1 cellular context compared by ENCODE assay signal in genomic region chr11:66317766-66318575, GRCh38.
A peak's percentile ranks its signal among the peaks of the same experiment; 100 is the strongest.
TF ChIP-seq lines count a peak whose summit lies in the region.

No MANE protein-coding gene starts in this region.

TF ChIP-seq in GM12878, 131 proteins besides CTCF, POLR2A, EP300 and RAD21 (continues in another document):
- TF ChIP-seq GABPA (IDR thresholded peaks at IDR 0.05; ENCODE audit: low read depth), result no peak
- 0 out of 2 replicates have a peak, but pooled peaks have one; percentile 20 for TF ChIP-seq MTA2 (IDR thresholded peaks at IDR 0.05; ENCODE audit: low read depth)
- no peak for TF ChIP-seq BMI1 (IDR thresholded peaks at IDR 0.05; ENCODE audit: borderline replicate concordance)
- TF ChIP-seq HSF1 (IDR thresholded peaks at IDR 0.05; ENCODE audit: low read depth, low read length), result no peak
- peak; percentile 68; the same call in 1 of the 2 replicates for TF ChIP-seq PAX5 (IDR thresholded peaks at IDR 0.05; ENCODE audit: borderline replicate concordance, low read depth, low read length)
- TF ChIP-seq SKIL (IDR thresholded peaks at IDR 0.05; ENCODE audit: low read depth, poor library complexity, severe bottlenecking), result no peak
- no peak for TF ChIP-seq SMAD1 (IDR thresholded peaks at IDR 0.05; ENCODE audit: low read depth, partially characterized antibody)
- no peak for TF ChIP-seq CBFB (IDR thresholded peaks at IDR 0.05; ENCODE audit: low read depth)
- TF ChIP-seq KAT2A (conservative IDR thresholded peaks at IDR 0.05; ENCODE audit: control insufficient read depth, low read depth, low read length), result no peak
- no peak for TF ChIP-seq MXI1 (IDR thresholded peaks at IDR 0.05; ENCODE audit: low read depth, low read length)
- peak; percentile 7; the same call in 1 of the 2 replicates for TF ChIP-seq USF2 (IDR thresholded peaks at IDR 0.05; ENCODE audit: borderline replicate concordance, low read depth, low read length)
- TF ChIP-seq FOS (IDR thresholded peaks at IDR 0.05; ENCODE audit: borderline replicate concordance, extremely low read depth, insufficient read length), result no peak
- peak; percentile 48; the same call in 1 of the 2 replicates for TF ChIP-seq CREB1 (IDR thresholded peaks at IDR 0.05; ENCODE audit: low read depth)
- no peak for TF ChIP-seq ZNF207 (IDR thresholded peaks at IDR 0.05; ENCODE audit: borderline replicate concordance)
- TF ChIP-seq BCL3 (IDR thresholded peaks at IDR 0.05; ENCODE audit: borderline replicate concordance, insufficient read depth, low read depth, low read length, poor library complexity, severe bottlenecking), result no peak
- TF ChIP-seq JUND (IDR thresholded peaks at IDR 0.05; ENCODE audit: low read depth, low read length), result no peak
- 0 out of 2 replicates have a peak, but pooled peaks have one; percentile 53 for TF ChIP-seq CHD2 (IDR thresholded peaks at IDR 0.05; ENCODE audit: borderline replicate concordance, low read depth, low read length)
- TF ChIP-seq BCL11A (IDR thresholded peaks at IDR 0.05; ENCODE audit: low read depth, low read length), result peak; percentile 13; the same call in 1 of the 2 replicates
- TF ChIP-seq ZNF24 (IDR thresholded peaks at IDR 0.05), result no peak
- no peak for TF ChIP-seq JUNB (IDR thresholded peaks at IDR 0.05)
- TF ChIP-seq EGR1 (IDR thresholded peaks at IDR 0.05; ENCODE audit: borderline replicate concordance in 1 of 2, low read depth in 2 of 2, low read length in 2 of 2), result no peak
- TF ChIP-seq HDAC6 (IDR thresholded peaks at IDR 0.05; ENCODE audit: unreplicated experiment), result no peak
- TF ChIP-seq BHLHE40 (IDR thresholded peaks at IDR 0.05; ENCODE audit: borderline replicate concordance in 1 of 2, low read depth in 2 of 2, low read length in 1 of 2), result peak; percentile 12 to 60; a peak in 1 of 4 replicates
- no peak for TF ChIP-seq BRCA1 (IDR thresholded peaks at IDR 0.05; ENCODE audit: low read depth, low read length)
- TF ChIP-seq PAX8 (IDR thresholded peaks at IDR 0.05), result no peak
- TF ChIP-seq TCF3 (IDR thresholded peaks at IDR 0.05; ENCODE audit: borderline replicate concordance, insufficient read depth, low read depth, low read length), result no peak
- no peak for TF ChIP-seq GATAD2B (conservative IDR thresholded peaks at IDR 0.05; ENCODE audit: low read depth)
- no peak for TF ChIP-seq MYB (IDR thresholded peaks at IDR 0.05; ENCODE audit: borderline replicate concordance, low read depth, low read length)
- TF ChIP-seq USF1 (IDR thresholded peaks at IDR 0.05; ENCODE audit: borderline replicate concordance, extremely low read length, insufficient read depth, low read depth, low read length), result peak; percentile 73
- 0 out of 2 replicates have a peak, but pooled peaks have one; percentile 27 for TF ChIP-seq RUNX3 (IDR thresholded peaks at IDR 0.05; ENCODE audit: low read length)
- no peak for TF ChIP-seq CEBPB (IDR thresholded peaks at IDR 0.05; ENCODE audit: borderline replicate concordance in 1 of 2, low read depth in 2 of 2, low read length in 2 of 2)
- no peak for TF ChIP-seq CHD1 (IDR thresholded peaks at IDR 0.05; ENCODE audit: low read depth, low read length)
- TF ChIP-seq TBL1XR1 (IDR thresholded peaks at IDR 0.05; ENCODE audit: low read depth, low read length), result no peak
- no peak for TF ChIP-seq YY1 (IDR thresholded peaks at IDR 0.05; ENCODE audit: low read depth, low read length)
- TF ChIP-seq RBBP5 (conservative IDR thresholded peaks at IDR 0.05), result no peak
- TF ChIP-seq SRF (IDR thresholded peaks at IDR 0.05; ENCODE audit: low read depth in 2 of 2, low read length in 2 of 2), result peak; percentile 95 to 97
- no peak for TF ChIP-seq E2F8 (IDR thresholded peaks at IDR 0.05; ENCODE audit: low read depth, partially characterized antibody)
- TF ChIP-seq MEF2B (IDR thresholded peaks at IDR 0.05; ENCODE audit: partially characterized antibody, poor library complexity, severe bottlenecking), result peak; percentile 24
- TF ChIP-seq ZNF217 (IDR thresholded peaks at IDR 0.05), result no peak
- no peak for TF ChIP-seq IRF4 (IDR thresholded peaks at IDR 0.05; ENCODE audit: low read depth, low read length)
- no peak for TF ChIP-seq MEF2A (IDR thresholded peaks at IDR 0.05; ENCODE audit: insufficient read depth, low read depth, low read length)
- TF ChIP-seq IRF5 (IDR thresholded peaks at IDR 0.05; ENCODE audit: borderline replicate concordance), result no peak
- TF ChIP-seq IRF3 (IDR thresholded peaks at IDR 0.05), result no peak
- no peak for TF ChIP-seq ZZZ3 (IDR thresholded peaks at IDR 0.05; ENCODE audit: control insufficient read depth, insufficient read length, low read depth)
- TF ChIP-seq POLR2AphosphoS2 (IDR thresholded peaks at IDR 0.05; ENCODE audit: low read depth, low read length), result no peak
- TF ChIP-seq PML (IDR thresholded peaks at IDR 0.05; ENCODE audit: low read length), result no peak
- peak; percentile 40; the same call in 1 of the 2 replicates for TF ChIP-seq SPI1 (IDR thresholded peaks at IDR 0.05; ENCODE audit: borderline replicate concordance, insufficient read depth, low read depth, low read length)
- no peak for TF ChIP-seq SIN3A (IDR thresholded peaks at IDR 0.05; ENCODE audit: low read depth, low read length)
- TF ChIP-seq TCF7 (IDR thresholded peaks at IDR 0.05; ENCODE audit: borderline replicate concordance), result no peak
- no peak for TF ChIP-seq YBX1 (IDR thresholded peaks at IDR 0.05)
- TF ChIP-seq IKZF1 (conservative IDR thresholded peaks at IDR 0.05), result peak; percentile 25; the same call in 1 of the 2 replicates
- TF ChIP-seq ZBTB11 (CRISPR knock-in tag; IDR thresholded peaks at IDR 0.05), result no peak
- 0 out of 2 replicates have a peak, but pooled peaks have one; percentile 44 for TF ChIP-seq CREM (IDR thresholded peaks at IDR 0.05; ENCODE audit: low read depth)
